8 cellular contexts compared by ENCODE assay signal in genomic region chr17:76969598-76970172, GRCh38.
DNase-seq lines count a peak whose midpoint lies in the region; ATAC-seq, FAIRE-seq and TF ChIP-seq lines count a peak whose summit lies in the region.

No MANE protein-coding gene starts in this region.

- no peak for TF ChIP-seq POLR2A in GM12892 (IDR thresholded peaks at IDR 0.05; ENCODE audit: low read depth, low read length)

- peak overlapping the region; percentile 31 for H3K27ac ChIP-seq in iPS-20b (ENCODE audit: low read length)

- H3K9me3 ChIP-seq in iPS-20b (ENCODE audit: insufficient read depth, low read depth, low read length), result no peaks in the 10 kb centered on the region

- DNase-seq in A172 (ENCODE audit: low spot score) (peak; percentile 49), HT1080 (ENCODE audit: low read depth) (peak; percentile 37), T-helper 9 cell (peak; percentile 21), COLO829 (ENCODE audit: low spot score) (no peak), GM12892 (ENCODE audit: insufficient read length) (no peak), NCI-H446 treated with DMSO at 0.1 percent for 48 hours (lab: John Stamatoyannopoulos, UW) (no peak)

- H3K9ac ChIP-seq in iPS-20b (ENCODE audit: low read depth, low read length), result peak overlapping the region; percentile 80

- no peaks in the 10 kb centered on the region for H3K36me3 ChIP-seq in iPS-20b (ENCODE audit: insufficient read depth, low read depth, low read length)

- FAIRE-seq in GM12892 (lab: Jason Lieb, UNC), result no peak

- no peaks in the 10 kb centered on the region for H3K27me3 ChIP-seq in iPS-20b (ENCODE audit: insufficient read depth, low read length)

- ATAC-seq in HG02759 (IDR thresholded peaks at IDR 0.05; ENCODE audit: unreplicated experiment), result no peak

- peak overlapping the region; percentile 85 for H3K4me3 ChIP-seq in iPS-20b (ENCODE audit: low read length)

- peaks cover 16% of the 10 kb centered on the region; the same call in 1 of the 2 replicates for H3K4me1 ChIP-seq in iPS-20b (ENCODE audit: insufficient read depth, low read length)

Comparison
In these comparisons a context has a peak if more than half of its experiments do, and no peak if none do; other contexts are left out.
1. DNase-seq: peak in A172 (single experiment), HT1080 (single experiment) and T-helper 9 cell (single experiment); none in COLO829 (single experiment), GM12892 (single experiment) and NCI-H446 treated with DMSO at 0.1 percent for 48 hours (single experiment).